ENCODE assay signal across 1 cellular context in genomic region chr6:140827593-140827992, GRCh38.
TF ChIP-seq lines count a peak whose summit lies in the region.

No MANE protein-coding gene starts in this region.

TF ChIP-seq in K562, 482 proteins besides CTCF, POLR2A, EP300 and RAD21 (continued from another document):
- TF ChIP-seq ATF3 (IDR thresholded peaks at IDR 0.05) (peak; percentile 59), ATF3 (CRISPR knock-in tag; conservative IDR thresholded peaks at IDR 0.05) (no peak), KLF10 (CRISPR knock-in tag; IDR thresholded peaks at IDR 0.05) (no peak)
